27 cellular contexts compared by ENCODE assay signal in the genomic region with DNA sequence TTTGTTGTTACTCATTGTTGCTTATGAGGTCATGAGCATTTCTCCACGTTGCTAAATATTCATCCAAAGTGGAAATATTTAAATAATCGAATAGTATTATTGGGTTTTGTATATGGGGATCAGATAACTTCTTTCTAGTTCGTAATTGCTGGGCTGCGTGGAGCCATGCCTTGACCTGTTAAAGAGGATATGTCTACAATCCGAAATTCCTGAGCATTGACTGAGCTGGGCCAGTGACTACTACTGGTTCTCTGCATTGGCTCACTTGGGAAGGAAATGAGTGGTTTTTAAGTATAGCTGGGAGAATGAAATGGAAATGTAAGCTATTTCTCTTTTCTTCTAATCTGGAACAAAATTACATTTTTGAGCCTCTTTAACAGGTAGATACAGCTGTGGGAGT.
"Had no signal": no experiment of that assay in that cellular context is flagged by ENCODE, and none has a peak within 500 bp of the region (broad histone marks: within the 10 kb centered on the region; RNA-seq: fewer than 3 reads in every experiment).

No MANE protein-coding gene starts in this region.

- H3K79me2 ChIP-seq: hepatocyte had no signal

- H2AFZ ChIP-seq: hepatocyte had no signal

- FAIRE-seq: endometrium had no signal

- DNase-seq: dermis blood vessel endothelial cell; effector memory CD8-positive, alpha-beta T cell; foreskin fibroblast; heart left ventricle; left colon; left ventricle myocardium superior; lower lobe of right lung; naive thymus-derived CD8-positive, alpha-beta T cell; nephron progenitor cell; nucleus accumbens; ovary; posterior cingulate gyrus; psoas muscle; right cardiac atrium; spleen; stimulated activated naive CD4-positive, alpha-beta T cell; stimulated activated naive CD8-positive, alpha-beta T cell treated with anti-CD3 and anti-CD28 coated beads, Interleukin-15, amount 100 ng/mL, for 72 hours; transverse colon; upper lobe of right lung; uterus had no signal

- H3K9me3 ChIP-seq: gastroesophageal sphincter, lower lobe of right lung, ovary, psoas muscle, spleen, suprapubic skin, transverse colon, upper lobe of right lung, uterus had no signal

- H3K4me2 ChIP-seq: hepatocyte had no signal

- H3K36me3 ChIP-seq: gastroesophageal sphincter, heart left ventricle, lower lobe of right lung, ovary, spleen, suprapubic skin, upper lobe of right lung, uterus had no signal

- H3K27me3 ChIP-seq: gastroesophageal sphincter, heart left ventricle, hepatocyte, ovary, spleen, suprapubic skin, transverse colon, upper lobe of right lung, uterus had no signal

- H3K4me3 ChIP-seq: coronary artery, gastroesophageal sphincter, heart left ventricle, hepatocyte, lower lobe of right lung, ovary, psoas muscle, skin epidermis, spleen, suprapubic skin, transverse colon, upper lobe of right lung, uterus had no signal

- H3K27ac ChIP-seq: coronary artery, gastroesophageal sphincter, heart left ventricle, hepatocyte, lower lobe of right lung, ovary, psoas muscle, skin epidermis, spleen, suprapubic skin, transverse colon, upper lobe of right lung, uterus had no signal

- ATAC-seq: effector memory CD8-positive, alpha-beta T cell; esophagus mucosa; gastroesophageal sphincter; heart left ventricle; left colon; left ventricle myocardium superior; lower lobe of right lung; naive thymus-derived CD8-positive, alpha-beta T cell; psoas muscle; right cardiac atrium; stimulated activated naive CD8-positive, alpha-beta T cell treated with anti-CD3 and anti-CD28 coated beads, Interleukin-15, amount 100 ng/mL, for 72 hours; upper lobe of right lung had no signal

- H3K4me1 ChIP-seq: gastroesophageal sphincter, heart left ventricle, lower lobe of right lung, psoas muscle, spleen, suprapubic skin, transverse colon, upper lobe of right lung, uterus had no signal
